1 cellular context compared by ENCODE assay signal in the genomic region with DNA sequence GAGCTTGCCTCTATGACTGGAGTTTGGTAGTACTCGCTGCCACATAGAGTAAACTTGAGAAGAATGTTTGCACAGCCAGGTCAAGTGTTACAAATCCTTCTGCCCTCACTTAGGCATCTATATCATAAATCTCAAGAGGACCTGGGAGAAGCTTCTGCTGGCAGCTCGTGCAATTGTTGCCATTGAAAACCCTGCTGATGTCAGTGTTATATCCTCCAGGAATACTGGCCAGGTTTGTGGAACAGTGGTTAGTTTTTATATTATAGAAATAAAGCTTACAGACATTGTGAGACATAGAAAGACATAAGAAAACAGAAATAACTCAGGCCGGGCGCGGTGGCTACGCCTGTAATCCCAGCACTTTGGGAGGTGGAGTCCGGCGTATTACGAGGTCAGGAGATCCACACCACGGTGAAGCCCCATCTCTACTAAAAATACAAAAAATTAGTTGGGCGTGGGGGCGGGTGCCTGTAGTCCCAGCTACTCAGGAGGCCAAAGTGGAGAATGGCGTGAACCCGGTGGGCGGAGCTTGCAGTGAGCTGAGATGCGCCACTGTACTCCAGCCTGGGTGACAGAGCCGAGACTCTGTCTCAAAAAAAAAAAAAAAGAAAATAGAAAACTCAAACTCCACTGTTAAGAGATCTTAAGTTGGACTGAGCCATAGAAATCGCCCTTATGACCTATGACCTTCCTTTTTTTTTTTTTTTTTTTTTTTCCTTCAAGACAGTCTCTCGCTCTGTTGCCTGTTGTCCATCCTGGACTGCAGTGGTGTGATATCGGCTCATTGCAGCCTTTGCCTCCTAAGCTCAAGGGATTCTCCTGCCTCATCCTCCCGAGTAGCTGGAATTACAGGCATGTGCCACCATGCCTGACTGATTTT.
TF ChIP-seq lines count a peak whose summit lies in the region.

No MANE protein-coding gene starts in this region.

TF ChIP-seq in HepG2, 621 proteins besides CTCF, POLR2A, EP300 and RAD21:
- TF ChIP-seq ZNF546 (CRISPR knock-in tag; conservative IDR thresholded peaks at IDR 0.05) (no peak), SMC3 (IDR thresholded peaks at IDR 0.05; ENCODE audit: low read length) (no peak), ZNF362 (CRISPR knock-in tag; IDR thresholded peaks at IDR 0.05; ENCODE audit: borderline replicate concordance) (peak; percentile 21; the same call in 1 of the 2 replicates), ZBTB38 (CRISPR knock-in tag; IDR thresholded peaks at IDR 0.05) (no peak), ZSCAN22 (CRISPR knock-in tag; IDR thresholded peaks at IDR 0.05) (no peak), RBFOX2 (IDR thresholded peaks at IDR 0.05; ENCODE audit: low read depth, low read length) (peak; percentile 56; the same call in 1 of the 2 replicates), TAF1 (CRISPR knock-in tag; IDR thresholded peaks at IDR 0.05) (no peak), KAT2B (IDR thresholded peaks at IDR 0.05; ENCODE audit: borderline replicate concordance, low read depth, low read length) (no peak), REL (CRISPR knock-in tag; conservative IDR thresholded peaks at IDR 0.05) (no peak), GMEB2 (CRISPR knock-in tag; IDR thresholded peaks at IDR 0.05; ENCODE audit: low read depth) (no peak), PAX8 (CRISPR knock-in tag; IDR thresholded peaks at IDR 0.05; ENCODE audit: borderline replicate concordance) (no peak), NR2F6 (IDR thresholded peaks at IDR 0.05) (0 out of 2 replicates have a peak, but pooled peaks have one; percentile 10), NR2F6 (CRISPR knock-in tag; IDR thresholded peaks at IDR 0.05) (no peak)
- TF ChIP-seq, protein P1, sequence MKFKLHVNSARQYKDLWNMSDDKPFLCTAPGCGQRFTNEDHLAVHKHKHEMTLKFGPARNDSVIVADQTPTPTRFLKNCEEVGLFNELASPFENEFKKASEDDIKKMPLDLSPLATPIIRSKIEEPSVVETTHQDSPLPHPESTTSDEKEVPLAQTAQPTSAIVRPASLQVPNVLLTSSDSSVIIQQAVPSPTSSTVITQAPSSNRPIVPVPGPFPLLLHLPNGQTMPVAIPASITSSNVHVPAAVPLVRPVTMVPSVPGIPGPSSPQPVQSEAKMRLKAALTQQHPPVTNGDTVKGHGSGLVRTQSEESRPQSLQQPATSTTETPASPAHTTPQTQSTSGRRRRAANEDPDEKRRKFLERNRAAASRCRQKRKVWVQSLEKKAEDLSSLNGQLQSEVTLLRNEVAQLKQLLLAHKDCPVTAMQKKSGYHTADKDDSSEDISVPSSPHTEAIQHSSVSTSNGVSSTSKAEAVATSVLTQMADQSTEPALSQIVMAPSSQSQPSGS (CRISPR knock-in tag; IDR thresholded peaks at IDR 0.05), result no peak
